In the genomic region with DNA sequence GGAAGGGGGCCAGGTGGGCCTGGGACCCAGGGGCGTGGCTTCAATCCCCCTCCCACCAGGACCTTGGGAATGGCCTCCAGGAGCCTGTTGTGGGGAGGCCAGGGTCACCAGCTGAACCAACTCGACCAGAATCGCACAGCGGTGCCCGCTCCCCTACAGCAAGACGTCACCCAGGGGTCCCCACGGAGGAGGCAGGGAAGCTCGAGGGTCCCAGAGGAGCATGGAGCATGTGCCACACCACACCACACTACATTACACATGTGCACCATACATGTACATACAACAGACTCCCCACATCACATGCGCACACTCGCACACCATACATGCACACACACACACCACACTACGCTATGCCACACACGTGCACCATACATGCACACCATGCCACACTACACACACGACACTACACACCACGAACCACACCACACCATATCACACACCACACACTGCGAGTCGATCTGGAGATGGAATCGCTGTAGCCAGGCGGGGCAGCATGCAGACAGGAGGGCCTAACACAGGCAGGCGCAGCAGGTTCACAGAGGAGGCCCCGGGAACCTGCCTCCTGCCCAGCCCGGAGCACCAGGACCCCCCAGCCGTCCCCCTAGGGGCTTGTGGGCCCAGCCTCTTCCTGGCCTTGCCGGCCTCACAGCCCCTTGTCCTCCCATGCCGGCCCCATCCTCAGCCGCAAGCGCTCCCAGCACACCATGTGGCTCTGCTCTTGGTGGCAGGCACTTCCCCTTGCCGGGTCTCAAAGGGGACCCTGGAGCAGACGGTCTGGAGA, we compare ENCODE assay signal across 11 cellular contexts. TPM values are rescaled to one million over a fixed set of nuclear protein-coding genes. Genes with fewer than 3 reads are reported as not detected.
A peak's percentile ranks its signal among the peaks of the same experiment; 100 is the strongest.
DNase-seq lines count a peak whose midpoint lies in the region; ATAC-seq and TF ChIP-seq lines count a peak whose summit lies in the region.
"Had no signal": no experiment of that assay in that cellular context is flagged by ENCODE, and none has a peak within 500 bp of the region (broad histone marks: within the 10 kb centered on the region; RNA-seq: fewer than 3 reads in every experiment).

No MANE protein-coding gene starts in this region.

- H3K4me3 Mint-ChIP-seq in T-helper 17 cell = peak overlapping the region; percentile 100

- peaks cover 0 to 15% of the 10 kb centered on the region in 2 donors for H3K27me3 ChIP-seq in left lung
- no peaks in the 10 kb centered on the region for H3K27me3 ChIP-seq in vagina
- H3K27me3 ChIP-seq: SJSA1 had no signal

- peak; percentile 33 for DNase-seq in Right ventricle myocardium superior
- no peak for DNase-seq in cardiac septum (ENCODE audit: low spot score)
- no peak for DNase-seq in T-helper 17 cell
- peak in 1 of 2 donors; percentile 73 for DNase-seq in left lung
- DNase-seq in vagina (ENCODE audit: extremely low spot score in 2 of 2) = no peak
- no peak for DNase-seq in OCI-M1 (lab: John Stamatoyannopoulos, UW)
- DNase-seq in pons (ENCODE audit: low spot score) = no peak
- DNase-seq: cortex of kidney had no signal

- peaks cover 65% of the 10 kb centered on the region for H3K4me1 Mint-ChIP-seq in T-helper 17 cell

- no peak for TF ChIP-seq CTCF in left lung (IDR thresholded peaks at IDR 0.05)
- TF ChIP-seq CTCF in vagina (IDR thresholded peaks at IDR 0.05) = no peak

- peak overlapping the region; percentile 96 for H3K27ac Mint-ChIP-seq in T-helper 17 cell

- H3K4me3 ChIP-seq in left lung (peak overlapping the region; percentile 22 to 80), vagina (peak overlapping the region; percentile 10 to 34)
- H3K4me3 ChIP-seq: SJSA1 had no signal

- H3K36me3 ChIP-seq in left lung (peaks cover 0 to 9% of the 10 kb centered on the region in 2 donors), vagina (no peaks in the 10 kb centered on the region)

- TF ChIP-seq POLR2A in vagina (IDR thresholded peaks at IDR 0.05) = no peak

- H3K27ac ChIP-seq in left lung (peak overlapping the region; percentile 19 to 93), vagina (no peak overlapping the region)
- H3K27ac ChIP-seq: parathyroid adenoma, SJSA1 had no signal

- no peak for ATAC-seq in Right ventricle myocardium superior (ENCODE audit: poor library complexity)
- peak; percentile 35 for ATAC-seq in T-helper 17 cell
- no peak for ATAC-seq in left lung
- ATAC-seq in GM21717 (IDR thresholded peaks at IDR 0.05; ENCODE audit: unreplicated experiment) = no peak

- intact Hi-C loops in Right ventricle myocardium superior (cut with DNase I) (no loop called here), cardiac septum (cut with DNase I) (loop anchor here (10.0 kb wide), 1 partner anchor 405 kb away; no protein-coding TSS in a partner anchor), left lung (cut with DNase I) (no loop called here), vagina (cut with DNase I) (no loop called here)

- no peaks in the 10 kb centered on the region for H3K9me3 ChIP-seq in T-helper 17 cell (ENCODE audit: control insufficient read depth, low read length, poor library complexity, severe bottlenecking)
- H3K9me3 ChIP-seq in left lung = no peaks in the 10 kb centered on the region
- no peaks in the 10 kb centered on the region for H3K9me3 ChIP-seq in vagina
- H3K9me3 ChIP-seq: SJSA1 had no signal

- H3K4me1 ChIP-seq in left lung (peaks cover 0 to 78% of the 10 kb centered on the region in 2 donors), vagina (no peaks in the 10 kb centered on the region)
- H3K4me1 ChIP-seq: parathyroid adenoma had no signal

- H3K36me3 Mint-ChIP-seq in T-helper 17 cell (ENCODE audit: low read depth) = peaks cover 4% of the 10 kb centered on the region

- no peaks in the 10 kb centered on the region for H3K27me3 Mint-ChIP-seq in T-helper 17 cell

RNA-seq across cellular contexts. Expression of a gene that starts 0.6 kb away (rescaled TPM):
- total RNA-seq in Right ventricle myocardium superior (23.8 TPM), cardiac septum (11.5 TPM), T-helper 17 cell (100 to 1,000 TPM; 248 to 359 TPM), left lung (100 to 1,000 TPM; 185 to 404 TPM), vagina (35.1 TPM)

RNA-seq across cellular contexts. Expression of a gene that starts 19.7 kb away (rescaled TPM):
- total RNA-seq in Right ventricle myocardium superior (77.4 TPM), cardiac septum (35.8 TPM), T-helper 17 cell (10 to 100 TPM; 14.0 to 15.4 TPM), left lung (10 to 100 TPM; 16.4 to 29.6 TPM), vagina (8.3 TPM)

RNA-seq across cellular contexts. Expression of a gene that starts 46.6 kb away (rescaled TPM):
- total RNA-seq in Right ventricle myocardium superior (133 TPM), cardiac septum (194 TPM), T-helper 17 cell (100 to 1,000 TPM in 1 of 2 donors, 10 to 100 TPM in 1; 98.4 to 123 TPM), left lung (100 to 1,000 TPM; 247 to 263 TPM), vagina (165 TPM)
